In genomic region chr5:98307811-98308210, GRCh38 we compare ENCODE assay signal across 17 cellular contexts.
DNase-seq lines count a peak whose midpoint lies in the region.
"Had no signal": no experiment of that assay in that cellular context is flagged by ENCODE, and none has a peak within 500 bp of the region (broad histone marks: within the 10 kb centered on the region; RNA-seq: fewer than 3 reads in every experiment).

No MANE protein-coding gene starts in this region.

- H3K4me3 ChIP-seq in skeletal muscle cell (ENCODE audit: low read depth, low read length): no peak overlapping the region

- DNase-seq in HPDE6-E6E7 (ENCODE audit: extremely low spot score) (peak; percentile 20), T1000 (lab: John Stamatoyannopoulos, UW) (peak; percentile 26), fibroblast of peridontal ligament (ENCODE audit: extremely low read depth) (peak; percentile 65), skeletal muscle cell (ENCODE audit: low read depth) (peak; percentile 69), SHP77 treated with DMSO at 0.1 percent for 48 hours (lab: John Stamatoyannopoulos, UW) (no peak), NAMALWA (ENCODE audit: low spot score) (no peak), NCI-H2171 (lab: John Stamatoyannopoulos, UW) (no peak), C1 segment of cervical spinal cord (lab: John Stamatoyannopoulos, UW) (no peak)
- DNase-seq: activated CD4-positive, CD25-positive, alpha-beta regulatory T cell; activated naive CD8-positive, alpha-beta T cell treated with anti-CD3 and anti-CD28 coated beads, Interleukin-2, amount 50 U/mL, for 24 hours; activated T-cell treated with anti-CD3 and anti-CD28 coated beads for 4 hours; CD8-positive, alpha-beta memory T cell; left cardiac atrium; naive thymus-derived CD8-positive, alpha-beta T cell; NCI-H2029; NK-92 treated with Interleukin-12 subunit alpha and Interleukin-12 subunit beta, amount 100 ng/mL, for 24 hours; right cardiac atrium had no signal

Comparison
In these comparisons a context has a peak if more than half of its experiments do, and no peak if none do; other contexts are left out.
1. DNase-seq: peak in HPDE6-E6E7 (single experiment), T1000 (single experiment), fibroblast of peridontal ligament (single experiment) and skeletal muscle cell (single experiment); none in SHP77 treated with DMSO at 0.1 percent for 48 hours (single experiment), NAMALWA (single experiment), NCI-H2171 (single experiment) and C1 segment of cervical spinal cord (0 of 14).